In the genomic region with DNA sequence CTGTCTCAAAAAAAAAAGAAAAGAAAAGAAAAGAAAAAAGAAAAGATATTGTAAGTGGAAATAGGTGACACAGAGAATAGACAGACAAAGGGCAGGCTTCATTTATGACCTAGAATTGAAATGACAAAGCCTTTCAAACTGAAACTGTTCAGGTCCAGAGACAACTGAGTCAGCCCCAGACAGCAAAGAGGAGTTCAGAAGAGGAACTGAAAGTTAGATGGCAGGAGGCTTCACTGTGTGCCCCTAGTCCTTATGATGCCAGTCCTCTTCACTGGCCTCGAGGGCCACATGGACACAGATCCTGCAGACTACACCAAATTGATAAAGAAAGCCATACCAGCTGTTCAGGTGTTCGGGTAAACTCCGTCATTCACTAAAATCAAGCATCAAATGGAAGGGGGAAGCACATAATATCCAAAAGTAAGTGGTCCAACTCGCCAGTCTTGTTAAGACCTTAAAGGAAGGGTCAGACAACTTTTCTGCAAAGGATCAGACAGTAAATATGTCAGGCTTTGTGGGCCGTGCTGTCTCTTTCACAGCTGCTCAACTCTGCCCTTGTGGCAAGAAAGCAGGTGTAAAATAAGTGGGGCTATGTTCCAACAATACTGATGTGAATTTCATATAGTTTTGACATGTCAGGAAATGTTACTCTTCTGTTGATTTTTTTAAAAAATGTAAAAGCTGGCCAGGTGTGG, we compare ENCODE assay signal across 10 cellular contexts.
A peak's percentile ranks its signal among the peaks of the same experiment; 100 is the strongest.
DNase-seq lines count a peak whose midpoint lies in the region; ATAC-seq and TF ChIP-seq lines count a peak whose summit lies in the region.
"Had no signal": no experiment of that assay in that cellular context is flagged by ENCODE, and none has a peak within 500 bp of the region (broad histone marks: within the 10 kb centered on the region; RNA-seq: fewer than 3 reads in every experiment).

No MANE protein-coding gene starts in this region.

- no peaks in the 10 kb centered on the region for H3K36me3 ChIP-seq in colonic mucosa

- POLR2A ChIA-PET in GM10248 (lab: Yijun Ruan, JAX) = no interaction called here

- H3K4me3 ChIP-seq in colonic mucosa = no peak overlapping the region

- H3K4me1 ChIP-seq in colonic mucosa = no peaks in the 10 kb centered on the region

- no peak for TF ChIP-seq CTCF in GM10248 (IDR thresholded peaks at IDR 0.05; ENCODE audit: control extremely low read depth, extremely low read depth, low read depth, missing control alignments)
- no peak for TF ChIP-seq CTCF in colonic mucosa (IDR thresholded peaks at IDR 0.05)

- intact Hi-C loops in colonic mucosa (cut with DNase I) = no loop called here

- DNase-seq in GM10248 (ENCODE audit: extremely low spot score) (peak; percentile 70), GM19238 (ENCODE audit: insufficient read length, low spot score) (peak; percentile 62), colonic mucosa (no peak), activated gamma-delta T cell (lab: John Stamatoyannopoulos, UW) (no peak), HPDE6-E6E7 (ENCODE audit: extremely low spot score) (no peak), dedifferentiated amniotic fluid mesenchymal stem cell (ENCODE audit: extremely low spot score) (no peak)
- DNase-seq: CD4-positive, alpha-beta memory T cell; NCI-H1417 treated with DMSO at 0.1 percent for 48 hours had no signal

- CTCF ChIA-PET in GM10248 (lab: Yijun Ruan, JAX) = no interaction called here

- H3K27me3 ChIP-seq in colonic mucosa = no peaks in the 10 kb centered on the region

- no peak overlapping the region for H3K27ac ChIP-seq in colonic mucosa

- ATAC-seq in HG02763 (IDR thresholded peaks at IDR 0.05; ENCODE audit: unreplicated experiment) (peak; percentile 94), HG03571 (IDR thresholded peaks at IDR 0.05; ENCODE audit: unreplicated experiment) (peak; percentile 95)

- H3K9ac ChIP-seq in colonic mucosa (ENCODE audit: low read depth in 2 of 2, low read length in 2 of 2) = no peak overlapping the region

- no peaks in the 10 kb centered on the region for H3K9me3 ChIP-seq in colonic mucosa

Comparison
In these comparisons a context has a peak if more than half of its experiments do, and no peak if none do; other contexts are left out.
1. DNase-seq: peak in GM10248 (single experiment) and GM19238 (single experiment); none in colonic mucosa (single experiment), activated gamma-delta T cell (single experiment), HPDE6-E6E7 (single experiment) and dedifferentiated amniotic fluid mesenchymal stem cell (single experiment).